ENCODE assay signal across 8 cellular contexts in genomic region chr7:87876040-87876758, GRCh38. TPM values are rescaled to one million over a fixed set of nuclear protein-coding genes. Genes with fewer than 3 reads are reported as not detected.
DNase-seq lines count a peak whose midpoint lies in the region; ATAC-seq and TF ChIP-seq lines count a peak whose summit lies in the region.

TSS of gene DBF4 (plus strand) at chr7:87876493. CDS start at chr7:87876733, 240 bp downstream.
TSS of gene SLC25A40 (minus strand) at chr7:87876360. CDS start at chr7:87858727, 17,633 bp downstream.

- CTCF ChIA-PET in CD4-positive, alpha-beta T cell (lab: Charles Lee): no interaction called here

- POLR2A ChIA-PET in CD4-positive, alpha-beta T cell (lab: Charles Lee): interaction anchor here (0.7 to 2.1 kb wide), 5 partner anchors 10 to 728 kb away, joined by 3 to 11 read pairs (median 5); partner anchors contain the start of genes ADAM22, CROT and DMTF1

- peak; percentile 88 to 97 (median 94) for DNase-seq in CD4-positive, alpha-beta T cell
- DNase-seq in NCI-H82 (lab: John Stamatoyannopoulos, UW) (peak; percentile 97), dermis microvascular lymphatic vessel endothelial cell (ENCODE audit: low read depth in 2 of 2) (peak; percentile 71 to 93)
- DNase-seq in activated CD4-positive, alpha-beta T cell treated with anti-CD3 and anti-CD28 coated beads, Interleukin-2, amount 50 U/mL, for 48 hours: peak; percentile 97 to 98
- peak; percentile 96 for DNase-seq in stimulated activated CD4-positive, alpha-beta T cell treated with anti-CD3 and anti-CD28 coated beads, Interleukin-4, amount 100 ng/mL, for 1 hour

- no peaks in the 10 kb centered on the region for H3K27me3 ChIP-seq in CD4-positive, alpha-beta T cell (ENCODE audit: control insufficient read depth, insufficient read depth, low read length)
- H3K27me3 ChIP-seq in liver (ENCODE audit: control insufficient read depth in 4 of 4, insufficient read depth in 4 of 4, low read length in 3 of 4): no peaks in the 10 kb centered on the region

- H3K27ac Mint-ChIP-seq in CD4-positive, alpha-beta T cell: peak within 1 kb of the TSS; percentile 98

- ATAC-seq in CD4-positive, alpha-beta T cell (ENCODE audit: poor library complexity): peak; percentile 86
- ATAC-seq in GM19452 (IDR thresholded peaks at IDR 0.05; ENCODE audit: unreplicated experiment) (peak; percentile 89), HG03575 (IDR thresholded peaks at IDR 0.05; ENCODE audit: extremely low read depth, insufficient number of reproducible peaks, low FRiP score, unreplicated experiment) (peak; percentile 78)

- no peak for TF ChIP-seq CTCF in CD4-positive, alpha-beta T cell (IDR thresholded peaks at IDR 0.05)
- no peak for TF ChIP-seq CTCF in liver (IDR thresholded peaks at IDR 0.05; ENCODE audit: low read depth, low read length, missing input control)

- H3K4me1 Mint-ChIP-seq in CD4-positive, alpha-beta T cell (ENCODE audit: low read depth): peaks cover 63% of the 10 kb centered on the region

- H3K9me3 Mint-ChIP-seq in CD4-positive, alpha-beta T cell: peaks cover 8% of the 10 kb centered on the region

- no peaks in the 10 kb centered on the region for H3K27me3 Mint-ChIP-seq in CD4-positive, alpha-beta T cell

- intact Hi-C loops in CD4-positive, alpha-beta T cell (cut with DNase I, micrococcal nuclease): loop anchor here (5.0 to 10.0 kb wide), 6 partner anchors 249 to 821 kb away; partner anchors contain the start of genes TMEM243 (in 2 of the 2), CROT (in 1 of the 2), ELAPOR2 (in 1 of the 2) and RUNDC3B (in 1 of the 2)

- peaks cover under 1% of the 10 kb centered on the region for H3K9me3 ChIP-seq in CD4-positive, alpha-beta T cell (ENCODE audit: control insufficient read depth, low read length)
- no peaks in the 10 kb centered on the region for H3K9me3 ChIP-seq in liver (ENCODE audit: control insufficient read depth in 4 of 4, low read length in 3 of 4)

- peaks cover 0 to 2% (median 0%) of the 10 kb centered on the region in 4 donors for H3K36me3 ChIP-seq in liver (ENCODE audit: control insufficient read depth in 4 of 4, insufficient read depth in 3 of 4, low read depth in 1 of 4, low read length in 3 of 4)

- peaks cover 1 to 22% (median 4%) of the 10 kb centered on the region in 4 donors for H3K4me1 ChIP-seq in liver (ENCODE audit: control insufficient read depth in 4 of 4, insufficient read depth in 4 of 4, low read length in 3 of 4)

- peaks cover 59% of the 10 kb centered on the region for H3K36me3 Mint-ChIP-seq in CD4-positive, alpha-beta T cell (ENCODE audit: low read depth)

- peak within 1 kb of the TSS; percentile 82 to 97 (median 87) for H3K4me3 ChIP-seq in liver (ENCODE audit: low read depth in 1 of 3, low read length in 3 of 3)

- peak within 1 kb of the TSS; percentile 86 to 95 for H3K9ac ChIP-seq in liver (ENCODE audit: low read depth in 1 of 2, low read length in 2 of 2)

- peak in 1 of 2 donors; percentile 34 for TF ChIP-seq RAD21 in liver (IDR thresholded peaks at IDR 0.05)

- H3K27ac ChIP-seq in CD4-positive, alpha-beta T cell (ENCODE audit: low read depth, low read length): peak within 1 kb of the TSS; percentile 84
- peak within 1 kb of the TSS; percentile 89 to 95 for H3K27ac ChIP-seq in liver (ENCODE audit: low read depth in 1 of 2, low read length in 2 of 2)

- 2% methylated on average over 80 of the region's 80 CpGs for WGBS in liver

- peak within 1 kb of the TSS; percentile 98 for H3K4me3 Mint-ChIP-seq in CD4-positive, alpha-beta T cell

TF ChIP-seq in liver, 16 proteins besides CTCF, POLR2A, EP300 and RAD21:
- TF ChIP-seq ATF3 (IDR thresholded peaks at IDR 0.05): no peak
- TF ChIP-seq TAF1 (conservative IDR thresholded peaks at IDR 0.05): peak; percentile 54
- peak in 1 of 2 donors; percentile 55 for TF ChIP-seq GABPA (IDR thresholded peaks at IDR 0.05 in 1 of 2, conservative IDR thresholded peaks at IDR 0.05 in 1 of 2)
- TF ChIP-seq EGR1 (IDR thresholded peaks at IDR 0.05; ENCODE audit: low read depth in 2 of 2): peak in 1 of 2 donors; percentile 44
- peak; percentile 23 for TF ChIP-seq REST (IDR thresholded peaks at IDR 0.05)
- TF ChIP-seq MAX (IDR thresholded peaks at IDR 0.05): peak; percentile 32
- TF ChIP-seq FOXA2 (IDR thresholded peaks at IDR 0.05): peak; percentile 49
- no peak for TF ChIP-seq HNF4G (IDR thresholded peaks at IDR 0.05)
- peak; percentile 33 to 48 for TF ChIP-seq HNF4A (conservative IDR thresholded peaks at IDR 0.05)
- peak in 1 of 2 donors; percentile 42 for TF ChIP-seq RXRA (IDR thresholded peaks at IDR 0.05)
- TF ChIP-seq NR2F2 (IDR thresholded peaks at IDR 0.05): no peak
- TF ChIP-seq ZBTB33 (IDR thresholded peaks at IDR 0.05): no peak
- peak; percentile 53 for TF ChIP-seq YY1 (IDR thresholded peaks at IDR 0.05)
- no peak for TF ChIP-seq JUND (IDR thresholded peaks at IDR 0.05)
- TF ChIP-seq FOXA1 (IDR thresholded peaks at IDR 0.05): peak; percentile 52
- TF ChIP-seq SP1 (IDR thresholded peaks at IDR 0.05): peak; percentile 48

RNA-seq across cellular contexts. Expression of gene DBF4, which starts in this region (rescaled TPM):
- 10 to 100 TPM; 58.1 to 61.9 TPM for total RNA-seq in CD4-positive, alpha-beta T cell
- total RNA-seq in dermis microvascular lymphatic vessel endothelial cell (6.8 and 13.2 TPM in 2 replicates), liver (10 to 100 TPM in 1 of 2 donors, 1 to 10 TPM in 1; 4.0 to 27.0 TPM)
- polyA plus RNA-seq in liver: 1 to 10 TPM; 2.3 to 3.4 TPM

RNA-seq across cellular contexts. Expression of gene SLC25A40, which starts in this region (rescaled TPM):
- 10 to 100 TPM in 1 of 2 experiments, 1 to 10 TPM in 1; 9.4 to 11.1 TPM for total RNA-seq in CD4-positive, alpha-beta T cell
- total RNA-seq in dermis microvascular lymphatic vessel endothelial cell: 5.0 and 6.4 TPM in 2 replicates
- total RNA-seq in liver: 10 to 100 TPM in 1 of 2 donors, 1 to 10 TPM in 1; 4.6 to 14.4 TPM
- 1 to 10 TPM; 3.5 to 4.1 TPM for polyA plus RNA-seq in liver

Comparison
In these comparisons a context has a peak if more than half of its experiments do, and no peak if none do; other contexts are left out.
1. Peak in every context shown above with its lines: DNase-seq, ATAC-seq, H3K4me3 ChIP-seq and H3K27ac ChIP-seq.